In the genomic region with DNA sequence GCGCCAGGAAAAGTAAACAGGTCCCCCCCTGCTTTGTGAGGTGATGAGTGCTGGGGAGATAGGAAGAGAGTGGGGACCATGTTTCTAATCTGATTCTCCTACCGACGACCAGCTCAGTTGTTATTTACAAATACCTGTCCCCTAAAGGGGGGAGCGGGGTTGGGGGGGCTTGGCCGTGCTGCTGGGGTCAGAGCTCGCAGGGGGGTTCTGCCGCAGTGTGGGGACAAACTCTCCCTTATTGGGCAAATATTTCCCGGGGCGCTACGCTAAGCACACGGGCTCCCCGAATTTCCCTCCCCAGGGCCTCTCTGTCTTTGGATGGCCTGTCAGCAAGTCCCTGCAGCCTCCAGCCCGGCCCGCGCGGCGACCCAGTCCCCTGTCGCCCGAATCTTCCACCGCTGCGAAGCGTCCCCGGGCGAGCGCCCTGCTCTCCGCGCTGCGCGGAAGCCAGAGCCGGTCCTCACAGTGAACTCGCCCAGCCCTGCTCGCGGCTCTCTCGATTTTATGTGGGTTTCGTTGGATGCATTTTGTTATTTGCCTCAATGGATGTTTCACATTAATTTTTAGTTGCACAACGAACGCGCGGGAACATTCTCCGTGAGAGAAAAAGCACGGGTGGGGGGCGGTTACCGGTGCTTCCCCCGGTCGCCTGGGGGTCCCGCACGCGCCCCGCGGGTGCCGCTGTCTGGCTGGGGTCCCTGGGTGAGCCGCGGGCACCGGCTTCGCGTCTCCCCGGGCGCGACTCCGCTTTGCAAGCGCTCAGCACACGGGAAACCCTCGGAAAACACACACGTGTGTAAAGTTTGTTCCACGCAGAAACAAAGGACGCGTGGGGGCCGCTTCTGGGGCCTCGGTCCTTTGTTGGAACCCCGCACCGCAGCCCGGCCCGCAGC, we compare ENCODE assay signal across 8 cellular contexts. TPM values are rescaled to one million over a fixed set of nuclear protein-coding genes. Genes with fewer than 3 reads are reported as not detected.
A peak's percentile ranks its signal among the peaks of the same experiment; 100 is the strongest.
DNase-seq lines count a peak whose midpoint lies in the region; ATAC-seq, FAIRE-seq and TF ChIP-seq lines count a peak whose summit lies in the region.

No MANE protein-coding gene starts in this region.

- POLR2A ChIA-PET in T-cell (lab: Charles Lee) = no interaction called here

- H2AFZ ChIP-seq in mesenchymal stem cell (ENCODE audit: low read depth, low read length) = peak overlapping the region; percentile 55

- FAIRE-seq in HTR-8/SVneo (lab: Jason Lieb, UNC) = no peak

- H3K27ac ChIP-seq in CD4-positive, CD25-positive, alpha-beta regulatory T cell (ENCODE audit: insufficient read depth, low read length, poor library complexity, severe bottlenecking) = peak overlapping the region; percentile 96
- H3K27ac ChIP-seq in mesenchymal stem cell (ENCODE audit: low read length, poor library complexity, severe bottlenecking) = no peak overlapping the region
- peak overlapping the region; percentile 88 to 91 for H3K27ac ChIP-seq in tibial artery

- WGBS in mesenchymal stem cell = 21% methylated on average over 61 of the region's 73 CpGs

- peak overlapping the region; percentile 99 for H3K9ac ChIP-seq in mesenchymal stem cell (ENCODE audit: low read length)

- H3K4me3 Mint-ChIP-seq in CD4-positive, CD25-positive, alpha-beta regulatory T cell = peak overlapping the region; percentile 82 to 92 (median 87)
- H3K4me3 Mint-ChIP-seq in T-cell = peak overlapping the region; percentile 72 to 78 (median 75)

- H2BK5ac ChIP-seq in mesenchymal stem cell (ENCODE audit: low read depth, low read length, poor library complexity, severe bottlenecking) = no peak overlapping the region

- peak; percentile 25 to 53 (median 45) for DNase-seq in CD4-positive, CD25-positive, alpha-beta regulatory T cell
- DNase-seq in T-cell (peak in 25 of 34 experiments; percentile 7 to 55 (median 29)), cerebellum (ENCODE audit: low spot score) (peak; percentile 30), mesenchymal stem cell (no peak), tibial artery (peak in 1 of 2 donors; percentile 23), anterior cingulate cortex (lab: John Stamatoyannopoulos, UW) (no peak), NCI-H146 treated with DMSO at 0.1 percent for 48 hours (lab: John Stamatoyannopoulos, UW; ENCODE audit: unreplicated experiment) (no peak), HTR-8/SVneo (ENCODE audit: insufficient read length, low spot score) (no peak)

- H2BK120ac ChIP-seq in mesenchymal stem cell (ENCODE audit: low read depth, low read length) = peak overlapping the region; percentile 94

- peaks cover 0 to 2% (median 0%) of the 10 kb centered on the region in 7 donors for H3K9me3 Mint-ChIP-seq in CD4-positive, CD25-positive, alpha-beta regulatory T cell
- H3K9me3 Mint-ChIP-seq in T-cell = no peaks in the 10 kb centered on the region

- no peak overlapping the region for H3K23ac ChIP-seq in mesenchymal stem cell (ENCODE audit: low read length in 2 of 2)

- H2BK15ac ChIP-seq in mesenchymal stem cell (ENCODE audit: low read depth, poor library complexity, severe bottlenecking) = peak overlapping the region; percentile 73

- no peaks in the 10 kb centered on the region for H3K9me3 ChIP-seq in CD4-positive, CD25-positive, alpha-beta regulatory T cell (ENCODE audit: control insufficient read depth in 2 of 2, low read length in 2 of 2)
- H3K9me3 ChIP-seq in mesenchymal stem cell (ENCODE audit: control insufficient read depth, low read length) (no peaks in the 10 kb centered on the region), tibial artery (no peaks in the 10 kb centered on the region)

- CTCF ChIA-PET in T-cell (lab: Charles Lee) = interaction anchor here (0.6 to 1.4 kb wide), 3 partner anchors 9 to 793 kb away, joined by 3 to 6 read pairs (median 5); no protein-coding TSS in a partner anchor

- peaks cover 7% of the 10 kb centered on the region for H3K27me3 Mint-ChIP-seq in CD4-positive, CD25-positive, alpha-beta regulatory T cell
- H3K27me3 Mint-ChIP-seq in T-cell = peaks cover 0 to 1% of the 10 kb centered on the region in 2 donors

- no peak overlapping the region for H3K14ac ChIP-seq in mesenchymal stem cell (ENCODE audit: low read length in 2 of 2)

- H4K91ac ChIP-seq in mesenchymal stem cell (ENCODE audit: low read length) = peak overlapping the region; percentile 96

- H3K4me2 ChIP-seq in mesenchymal stem cell (ENCODE audit: low read length, poor library complexity, severe bottlenecking) = peak overlapping the region; percentile 66

- H3K36me3 Mint-ChIP-seq in CD4-positive, CD25-positive, alpha-beta regulatory T cell = no peaks in the 10 kb centered on the region
- no peaks in the 10 kb centered on the region for H3K36me3 Mint-ChIP-seq in T-cell

- H3K4me1 ChIP-seq in CD4-positive, CD25-positive, alpha-beta regulatory T cell (ENCODE audit: control insufficient read depth, insufficient read depth, low read length, poor library complexity, severe bottlenecking) = peaks cover 30% of the 10 kb centered on the region
- peaks cover 11% of the 10 kb centered on the region for H3K4me1 ChIP-seq in mesenchymal stem cell (ENCODE audit: control insufficient read depth, insufficient read depth, low read depth, low read length)
- H3K4me1 ChIP-seq in tibial artery = peaks cover 0 to 52% (median 36%) of the 10 kb centered on the region in 4 donors

- H3K4me3 ChIP-seq in CD4-positive, CD25-positive, alpha-beta regulatory T cell (ENCODE audit: low read depth, low read length) = peak overlapping the region; percentile 50
- H3K4me3 ChIP-seq in mesenchymal stem cell (ENCODE audit: insufficient read depth in 1 of 2, low read depth in 1 of 2, low read length in 2 of 2) (peak overlapping the region in 1 of 2 experiments; percentile 56), tibial artery (peak overlapping the region; percentile 72 to 92)

- H2BK12ac ChIP-seq in mesenchymal stem cell (ENCODE audit: low read length in 2 of 2) = no peak overlapping the region

- peak overlapping the region; percentile 78 to 85 for H3K18ac ChIP-seq in mesenchymal stem cell (ENCODE audit: low read depth in 1 of 2, low read length in 2 of 2)

- peak overlapping the region; percentile 90 for H4K8ac ChIP-seq in mesenchymal stem cell (ENCODE audit: low read length)

- TF ChIP-seq CTCF in tibial artery (IDR thresholded peaks at IDR 0.05) = no peak

- H3K79me1 ChIP-seq in mesenchymal stem cell (replicated peaks; ENCODE audit: low read length, poor library complexity, severe bottlenecking) = no peaks in the 10 kb centered on the region

- H3K4ac ChIP-seq in mesenchymal stem cell (ENCODE audit: low read depth in 1 of 2, low read length in 2 of 2) = peak overlapping the region; percentile 29 to 55

- H3K36me3 ChIP-seq in CD4-positive, CD25-positive, alpha-beta regulatory T cell (ENCODE audit: control insufficient read depth, insufficient read depth, low read length) = no peaks in the 10 kb centered on the region
- H3K36me3 ChIP-seq in mesenchymal stem cell (ENCODE audit: control insufficient read depth in 1 of 2, insufficient read depth in 2 of 2, low read depth in 1 of 2, low read length in 2 of 2) (peaks cover 0 to 5% of the 10 kb centered on the region in 2 experiments), tibial artery (no peaks in the 10 kb centered on the region)

- ATAC-seq in CD4-positive, CD25-positive, alpha-beta regulatory T cell (ENCODE audit: low read depth in 2 of 2) = no peak
- peak; percentile 0 to 14 (median 8) for ATAC-seq in T-cell (replicated peaks in 1 of 4)

- H3K27me3 ChIP-seq in CD4-positive, CD25-positive, alpha-beta regulatory T cell (ENCODE audit: control insufficient read depth, insufficient read depth, low read length) = no peaks in the 10 kb centered on the region
- H3K27me3 ChIP-seq in mesenchymal stem cell (ENCODE audit: control insufficient read depth in 1 of 2, insufficient read depth in 1 of 2, low read length in 2 of 2) (no peaks in the 10 kb centered on the region), tibial artery (no peaks in the 10 kb centered on the region)

- H3K27ac Mint-ChIP-seq in CD4-positive, CD25-positive, alpha-beta regulatory T cell = peak overlapping the region; percentile 33 to 88 (median 66)
- H3K27ac Mint-ChIP-seq in T-cell = peak overlapping the region; percentile 76 to 87

- peaks cover 4 to 22% (median 11%) of the 10 kb centered on the region in 4 donors for H3K4me1 Mint-ChIP-seq in CD4-positive, CD25-positive, alpha-beta regulatory T cell
- H3K4me1 Mint-ChIP-seq in T-cell = peaks cover 13 to 27% (median 16%) of the 10 kb centered on the region in 3 donors

- intact Hi-C loops in tibial artery (cut with DNase I; ENCODE audit: low total_unique reads) = loop anchor here (2.0 to 10.0 kb wide), 2 partner anchors 255 to 413 kb away; no protein-coding TSS in a partner anchor

- H2AK5ac ChIP-seq in mesenchymal stem cell (ENCODE audit: low read length, severe bottlenecking) = peak overlapping the region; percentile 32

RNA-seq across cellular contexts. Expression of gene STX16, which starts 1.5 kb away (rescaled TPM):
- 190 TPM for total RNA-seq in CD4-positive, CD25-positive, alpha-beta regulatory T cell
- polyA plus RNA-seq in CD4-positive, CD25-positive, alpha-beta regulatory T cell = 10 to 100 TPM; 22.8 to 27.5 (median 26.1) TPM
- total RNA-seq in T-cell (100 to 1,000 TPM; 154 to 213 (median 178) TPM), cerebellum (47.5 TPM)
- polyA plus RNA-seq in mesenchymal stem cell (2013, experiment 1 of 2) = 42.4 TPM
- polyA plus RNA-seq in mesenchymal stem cell (2013, experiment 2 of 2) = 40.7 TPM

RNA-seq across cellular contexts. Expression of gene NPEPL1, which starts 43.1 kb away (rescaled TPM):
- 62.2 TPM for total RNA-seq in CD4-positive, CD25-positive, alpha-beta regulatory T cell
- 10 to 100 TPM in 1 of 4 donors, 1 to 10 TPM in 3; 7.7 to 10.7 (median 8.0) TPM for polyA plus RNA-seq in CD4-positive, CD25-positive, alpha-beta regulatory T cell
- total RNA-seq in T-cell = 10 to 100 TPM; 49.6 to 79.0 (median 69.3) TPM
- 12.0 TPM for total RNA-seq in cerebellum
- polyA plus RNA-seq in mesenchymal stem cell (2013, experiment 1 of 2) = 27.4 TPM
- polyA plus RNA-seq in mesenchymal stem cell (2013, experiment 2 of 2) = 25.0 TPM

Comparison
In these comparisons a context has a peak if more than half of its experiments do, and no peak if none do; other contexts are left out.
1. ATAC-seq: peak in T-cell (4 of 4); none in CD4-positive, CD25-positive, alpha-beta regulatory T cell (0 of 2).
2. DNase-seq: peak in CD4-positive, CD25-positive, alpha-beta regulatory T cell (3 of 3), T-cell (25 of 34) and cerebellum (single experiment); none in mesenchymal stem cell (single experiment), anterior cingulate cortex (0 of 58), NCI-H146 treated with DMSO at 0.1 percent for 48 hours (single experiment) and HTR-8/SVneo (single experiment).